ENCODE assay signal across 31 cellular contexts in the genomic region with DNA sequence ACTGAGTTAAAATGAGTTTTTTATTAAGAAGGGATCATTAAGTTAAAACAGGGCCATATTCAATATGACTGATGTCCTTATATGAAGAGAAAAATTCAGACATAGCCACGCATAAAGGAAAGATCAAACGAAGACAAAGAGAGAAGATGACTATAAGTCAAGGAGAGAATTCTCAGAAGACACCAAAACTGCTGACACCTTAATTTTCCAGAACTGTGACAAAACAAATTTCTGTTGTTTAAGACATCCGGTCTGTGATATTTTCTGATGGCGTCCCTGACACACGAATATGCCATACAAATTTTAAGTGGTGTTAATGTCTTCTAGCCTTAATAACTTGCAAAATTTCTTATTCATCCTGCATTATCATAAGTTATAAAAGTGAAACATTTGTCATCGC.
"Had no signal": no experiment of that assay in that cellular context is flagged by ENCODE, and none has a peak within 500 bp of the region (broad histone marks: within the 10 kb centered on the region; RNA-seq: fewer than 3 reads in every experiment).

No MANE protein-coding gene starts in this region.

- H3K9ac ChIP-seq: neural progenitor cell, parathyroid adenoma had no signal

- H3K36me3 ChIP-seq: neural progenitor cell, ovary, spleen, suprapubic skin, tibial artery, upper lobe of left lung, vagina had no signal

- H3K4me2 ChIP-seq: neural progenitor cell, smooth muscle cell had no signal

- FAIRE-seq: urothelium cell line had no signal

- H3K4me3 Mint-ChIP-seq: natural killer cell; nephron; neural progenitor cell; stimulated activated memory B cell treated with anti-CD40 and anti-IgM and Interleukin-4, amounts not matched to agents 10 μg/mL and 1 μg/mL and 100 μg/mL, for 72 hours; stimulated activated naive CD8-positive, alpha-beta T cell treated with anti-CD3 and anti-CD28 coated beads, Interleukin-15, amount 100 ng/mL, for 72 hours had no signal

- H3K27me3 Mint-ChIP-seq: progenitor cell of endocrine pancreas; stimulated activated memory B cell treated with anti-CD40 and anti-IgM and Interleukin-4, amounts not matched to agents 10 μg/mL and 1 μg/mL and 100 μg/mL, for 72 hours; stimulated activated naive CD8-positive, alpha-beta T cell treated with anti-CD3 and anti-CD28 coated beads, Interleukin-15, amount 100 ng/mL, for 72 hours had no signal

- H3K4me3 ChIP-seq: neural progenitor cell, ovary, psoas muscle, skin epidermis, smooth muscle cell, spleen, suprapubic skin, testis, tibial artery, upper lobe of left lung, vagina had no signal

- H3K9me3 ChIP-seq: ovary, psoas muscle, testis, tibial artery, vagina had no signal

- DNase-seq: natural killer cell; occipital lobe; ovary; posterior cingulate gyrus; psoas muscle; right cardiac atrium; spleen; stimulated activated CD4-positive, alpha-beta T cell treated with anti-CD3 and anti-CD28 coated beads, Interleukin-12 subunit alpha, Interleukin-12 subunit beta, amount 100 ng/mL, for 4 hours; stimulated activated CD4-positive, alpha-beta T cell treated with anti-CD3 and anti-CD28 coated beads, Interleukin-1b, Interleukin-23, amount 100 ng/mL, for 48 hours; stimulated activated CD4-positive, alpha-beta T cell treated with anti-CD3 and anti-CD28 coated beads, Interleukin-4, amount 100 ng/mL, for 1 hour; stimulated activated CD4-positive, alpha-beta T cell treated with anti-CD3 and anti-CD28 coated beads, Interleukin-4, amount 100 ng/mL, for 4 hours; stimulated activated CD8-positive, alpha-beta memory T cell treated with anti-CD3 and anti-CD28 coated beads, Interleukin-4, amount 100 ng/mL, for 48 hours; stimulated activated naive CD4-positive, alpha-beta T cell; stimulated activated naive CD8-positive, alpha-beta T cell treated with anti-CD3 and anti-CD28 coated beads, Interleukin-15, amount 100 ng/mL, for 72 hours; stimulated activated naive CD8-positive, alpha-beta T cell treated with anti-CD3 and anti-CD28 coated beads, Interleukin-15, Interleukin-2, amounts not matched to agents 100 U/mL and 50 U/mL, for 24 hours; substantia nigra; testis; tibial artery; trophoblast cell; upper lobe of left lung had no signal

- H3K27ac Mint-ChIP-seq: natural killer cell; nephron; neural progenitor cell; progenitor cell of endocrine pancreas; stimulated activated memory B cell treated with anti-CD40 and anti-IgM and Interleukin-4, amounts not matched to agents 10 μg/mL and 1 μg/mL and 100 μg/mL, for 72 hours; stimulated activated naive CD8-positive, alpha-beta T cell treated with anti-CD3 and anti-CD28 coated beads, Interleukin-15, amount 100 ng/mL, for 72 hours had no signal

- H3K27ac ChIP-seq: neural progenitor cell, ovary, parathyroid adenoma, psoas muscle, skin epidermis, spleen, suprapubic skin, testis, tibial artery, upper lobe of left lung, vagina had no signal

- ATAC-seq: natural killer cell; psoas muscle; right cardiac atrium; sciatic nerve; stimulated activated memory B cell treated with anti-CD40 and anti-IgM and Interleukin-4, amounts not matched to agents 10 μg/mL and 1 μg/mL and 100 μg/mL, for 72 hours; stimulated activated naive CD8-positive, alpha-beta T cell treated with anti-CD3 and anti-CD28 coated beads, Interleukin-15, amount 100 ng/mL, for 72 hours; stimulated activated naive CD8-positive, alpha-beta T cell treated with anti-CD3 and anti-CD28 coated beads, Interleukin-15, Interleukin-2, amounts not matched to agents 100 U/mL and 50 U/mL, for 24 hours had no signal

- H3K36me3 Mint-ChIP-seq: natural killer cell; neural progenitor cell; stimulated activated memory B cell treated with anti-CD40 and anti-IgM and Interleukin-4, amounts not matched to agents 10 μg/mL and 1 μg/mL and 100 μg/mL, for 72 hours had no signal

- H3K27me3 ChIP-seq: neural progenitor cell, ovary, spleen, suprapubic skin, testis, tibial artery, upper lobe of left lung, vagina had no signal

- H3K79me2 ChIP-seq: parathyroid adenoma had no signal

- H3K4me1 Mint-ChIP-seq: natural killer cell; nephron; neural progenitor cell; stimulated activated memory B cell treated with anti-CD40 and anti-IgM and Interleukin-4, amounts not matched to agents 10 μg/mL and 1 μg/mL and 100 μg/mL, for 72 hours; stimulated activated naive CD8-positive, alpha-beta T cell treated with anti-CD3 and anti-CD28 coated beads, Interleukin-15, amount 100 ng/mL, for 72 hours had no signal

- H2AFZ ChIP-seq: neural progenitor cell, parathyroid adenoma had no signal

- H3K4me1 ChIP-seq: neural progenitor cell, parathyroid adenoma, psoas muscle, spleen, suprapubic skin, testis, tibial artery, upper lobe of left lung, vagina had no signal
